In genomic region chr2:105708697-105709096, GRCh38 we compare ENCODE assay signal across 22 cellular contexts. TPM values are rescaled to one million over a fixed set of nuclear protein-coding genes. Genes with fewer than 3 reads are reported as not detected.
DNase-seq lines count a peak whose midpoint lies in the region; ATAC-seq and TF ChIP-seq lines count a peak whose summit lies in the region.
"Had no signal": no experiment of that assay in that cellular context is flagged by ENCODE, and none has a peak within 500 bp of the region (broad histone marks: within the 10 kb centered on the region; RNA-seq: fewer than 3 reads in every experiment).

No MANE protein-coding gene starts in this region.

- DNase-seq in neural progenitor cell (ENCODE audit: low spot score), result no peak
- no peak for DNase-seq in SIG-M5 (lab: John Stamatoyannopoulos, UW)
- DNase-seq in HCEC 1CT, result no peak
- no peak for DNase-seq in endodermal cell
- DNase-seq: C1 segment of cervical spinal cord, COR-L47, DMS53, MV-4-11, NCI-H1105, NCI-H1436 treated with DMSO at 0.1 percent for 48 hours, NCI-H187 treated with DMSO at 0.1 percent for 48 hours, NCI-H2107, NCI-H524, NCI-H748 treated with DMSO at 0.1 percent for 48 hours, SJCRH30, T-helper 17 cell had no signal

- H3K27ac Mint-ChIP-seq in neural progenitor cell (no peak overlapping the region), endodermal cell (no peak overlapping the region)
- H3K27ac Mint-ChIP-seq: T-helper 17 cell had no signal

- H3K4me2 ChIP-seq in neural progenitor cell, result no peak overlapping the region
- H3K4me2 ChIP-seq: A549 had no signal

- H3K27me3 ChIP-seq in neural progenitor cell (no peaks in the 10 kb centered on the region), endodermal cell (ENCODE audit: control insufficient read depth, insufficient read depth, low read length, poor library complexity, severe bottlenecking) (peaks cover 9% of the 10 kb centered on the region)
- H3K27me3 ChIP-seq: SJCRH30 had no signal

- H3K9me3 Mint-ChIP-seq in neural progenitor cell, result no peaks in the 10 kb centered on the region
- H3K9me3 Mint-ChIP-seq in endodermal cell, result peaks cover 2% of the 10 kb centered on the region

- H3K27me3 Mint-ChIP-seq in neural progenitor cell (ENCODE audit: insufficient read depth, low read depth) (no peaks in the 10 kb centered on the region), endodermal cell (ENCODE audit: insufficient read depth) (peaks cover 39% of the 10 kb centered on the region)

- TF ChIP-seq CTCF in neural progenitor cell (IDR thresholded peaks at IDR 0.05) (no peak), endodermal cell (conservative IDR thresholded peaks at IDR 0.05) (no peak)

- no peak overlapping the region for H3K9ac ChIP-seq in neural progenitor cell
- H3K9ac ChIP-seq in endodermal cell (ENCODE audit: extremely low read depth, low read length, poor library complexity, severe bottlenecking), result no peak overlapping the region

- no peak overlapping the region for H3K4me3 ChIP-seq in neural progenitor cell
- H3K4me3 ChIP-seq in endodermal cell (ENCODE audit: low read length), result no peak overlapping the region
- H3K4me3 ChIP-seq: A549, SJCRH30 had no signal

- H3K36me3 ChIP-seq in neural progenitor cell (no peaks in the 10 kb centered on the region), endodermal cell (ENCODE audit: control insufficient read depth, insufficient read depth, low read length) (no peaks in the 10 kb centered on the region)
- H3K36me3 ChIP-seq: SJCRH30 had no signal

- no peaks in the 10 kb centered on the region for H3K9me3 ChIP-seq in neural progenitor cell (ENCODE audit: low read depth)
- no peaks in the 10 kb centered on the region for H3K9me3 ChIP-seq in endodermal cell (ENCODE audit: control insufficient read depth, low read length)
- H3K9me3 ChIP-seq: SJCRH30 had no signal

- H3K4me3 Mint-ChIP-seq in neural progenitor cell (no peak overlapping the region), endodermal cell (no peak overlapping the region)
- H3K4me3 Mint-ChIP-seq: CD4-positive, alpha-beta memory T cell had no signal

- H3K27ac ChIP-seq in neural progenitor cell, result no peak overlapping the region
- no peak overlapping the region for H3K27ac ChIP-seq in endodermal cell (ENCODE audit: low read depth, low read length)
- H3K27ac ChIP-seq: A549, SJCRH30 had no signal

- H3K4me1 ChIP-seq in neural progenitor cell (no peaks in the 10 kb centered on the region), endodermal cell (ENCODE audit: control insufficient read depth, insufficient read depth, low read length) (peaks cover 15% of the 10 kb centered on the region)

- ATAC-seq in GM18502 (IDR thresholded peaks at IDR 0.05; ENCODE audit: poor library complexity, unreplicated experiment), result peak; percentile 64
- peak; percentile 64 for ATAC-seq in GM21717 (IDR thresholded peaks at IDR 0.05; ENCODE audit: unreplicated experiment)
- ATAC-seq in HG03432 (IDR thresholded peaks at IDR 0.05; ENCODE audit: unreplicated experiment), result peak; percentile 55
- ATAC-seq: A549, SK-N-SH treated with all-trans-retinoic acid at 6 μM for 48 hours, T-helper 17 cell had no signal

- H3K79me2 ChIP-seq in neural progenitor cell (ENCODE audit: low read depth), result no peaks in the 10 kb centered on the region

- H3K36me3 Mint-ChIP-seq in neural progenitor cell (no peaks in the 10 kb centered on the region), endodermal cell (ENCODE audit: low read depth) (no peaks in the 10 kb centered on the region)
- H3K36me3 Mint-ChIP-seq: CD4-positive, alpha-beta memory T cell had no signal

- peaks cover 11% of the 10 kb centered on the region for H3K4me1 Mint-ChIP-seq in neural progenitor cell
- H3K4me1 Mint-ChIP-seq in endodermal cell, result peaks cover 35% of the 10 kb centered on the region

- H2AFZ ChIP-seq in neural progenitor cell (replicated peaks), result peak overlapping the region; percentile 12

- H4K20me1 ChIP-seq in neural progenitor cell (ENCODE audit: low read depth), result no peaks in the 10 kb centered on the region

- no peaks in the 10 kb centered on the region for H3F3A ChIP-seq in neural progenitor cell (ENCODE audit: low read depth)

RNA-seq across cellular contexts. Expression of gene NCK2, which starts 36.0 kb away (rescaled TPM):
- total RNA-seq in neural progenitor cell (ENCODE audit: low replicate concordance) (26.2 and 32.8 TPM in 2 replicates), endodermal cell (10 to 100 TPM; 58.9 to 63.8 TPM)
- 58.3 TPM for polyA plus RNA-seq in endodermal cell (2013, experiment 1 of 2)
- polyA plus RNA-seq in endodermal cell (2013, experiment 2 of 2), result 54.9 TPM
